ENCODE assay signal across 10 cellular contexts in the genomic region with DNA sequence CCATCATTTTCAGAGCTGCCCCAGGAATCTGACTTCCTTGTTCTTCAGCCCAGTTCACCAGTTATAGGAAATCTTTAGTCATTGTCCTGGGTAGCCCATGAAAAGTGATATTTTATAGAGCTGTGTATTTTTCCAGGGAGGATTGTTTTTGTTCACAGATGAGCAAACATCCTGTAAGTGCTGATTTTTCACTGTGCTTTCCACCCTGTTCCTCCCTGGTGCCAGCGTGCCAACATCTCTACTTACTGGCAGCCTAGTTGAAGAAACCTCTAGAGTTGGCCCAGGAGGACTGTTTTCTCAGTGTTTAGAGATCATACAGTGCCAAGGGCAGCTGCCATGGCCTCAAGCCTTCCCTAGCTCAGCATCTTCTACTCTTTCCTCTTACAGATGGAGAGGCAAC. TPM values are rescaled to one million over a fixed set of nuclear protein-coding genes. Genes with fewer than 3 reads are reported as not detected.
DNase-seq lines count a peak whose midpoint lies in the region; ATAC-seq and TF ChIP-seq lines count a peak whose summit lies in the region.
"Had no signal": no experiment of that assay in that cellular context is flagged by ENCODE, and none has a peak within 500 bp of the region (broad histone marks: within the 10 kb centered on the region; RNA-seq: fewer than 3 reads in every experiment).

No MANE protein-coding gene starts in this region.

- H3K4me1 ChIP-seq in PC-3 (ENCODE audit: insufficient read depth, low read length) (peaks cover 8% of the 10 kb centered on the region), right lobe of liver (peaks cover 0 to 52% (median 21%) of the 10 kb centered on the region in 4 donors), stomach (peaks cover 7 to 42% (median 25%) of the 10 kb centered on the region in 4 donors)
- H3K4me1 ChIP-seq: Caco-2 had no signal

- H3F3A ChIP-seq in PC-3 (ENCODE audit: low read length, unreplicated experiment) = no peaks in the 10 kb centered on the region

- H3K27me3 ChIP-seq in PC-3 (ENCODE audit: low read length) (no peaks in the 10 kb centered on the region), right lobe of liver (no peaks in the 10 kb centered on the region), stomach (no peaks in the 10 kb centered on the region)

- no peaks in the 10 kb centered on the region for H3K79me2 ChIP-seq in PC-3 (ENCODE audit: low read length)

- peaks cover 30% of the 10 kb centered on the region for H3K4me1 Mint-ChIP-seq in activated T-helper 2 cell treated with anti-CD3 and anti-CD28 coated beads, Interferon-gamma antibody, Interleukin-2, Interleukin-4, amounts not matched to agents 10 μg/mL and 5 μg/mL and 100 μg/mL, durations not matched to agents 14 hours and 24 hours and 36 hours (ENCODE audit: low read depth)

- ATAC-seq in PC-3 (peak; percentile 65), right lobe of liver (peak; percentile 56 to 70 (median 64)), HG02623 (IDR thresholded peaks at IDR 0.05; ENCODE audit: unreplicated experiment) (no peak), GM21390 (IDR thresholded peaks at IDR 0.05; ENCODE audit: unreplicated experiment) (no peak)

- no peak overlapping the region for H3K9ac ChIP-seq in PC-3 (ENCODE audit: low read length)

- 30% methylated on average over 1 of the region's 1 CpG for WGBS in right lobe of liver (ENCODE audit: insufficient coverage, low coverage, low lambda C conversion rate, missing lambda C conversion rate)
- WGBS in stomach, 5 donors = 19 to 51% (median 33%) methylated on average over 1 of the region's 1 CpG

- TF ChIP-seq EP300 in stomach (IDR thresholded peaks at IDR 0.05) = no peak

- no peak overlapping the region for H2AFZ ChIP-seq in PC-3 (ENCODE audit: low read length)

- H3K36me3 ChIP-seq in PC-3 (ENCODE audit: low read depth, low read length) (no peaks in the 10 kb centered on the region), right lobe of liver (peaks cover 0 to 3% (median 0%) of the 10 kb centered on the region in 4 donors), stomach (peaks cover 0 to 8% (median 2%) of the 10 kb centered on the region in 4 donors)

- intact Hi-C loops in PC-3 (cut with micrococcal nuclease) (no loop called here), right lobe of liver (cut with DNase I) (loop anchor here in 1 of 2 donors (10.0 kb wide), 1 partner anchor 73 kb away; no protein-coding TSS in a partner anchor), stomach (cut with DNase I; ENCODE audit: low total_unique reads) (no loop called here)
- intact Hi-C loops in activated T-helper 2 cell treated with anti-CD3 and anti-CD28 coated beads, Interferon-gamma antibody, Interleukin-2, Interleukin-4, amounts not matched to agents 10 μg/mL and 5 μg/mL and 100 μg/mL, durations not matched to agents 14 hours and 24 hours and 36 hours (cut with micrococcal nuclease) = no loop called here

- TF ChIP-seq POLR2A in right lobe of liver (IDR thresholded peaks at IDR 0.05) (peak; percentile 12), stomach (IDR thresholded peaks at IDR 0.05) (no peak)

- CTCF ChIA-PET in PC-3 (lab: Charles Lee) = no interaction called here

- no peaks in the 10 kb centered on the region for H3K9me3 Mint-ChIP-seq in activated T-helper 2 cell treated with anti-CD3 and anti-CD28 coated beads, Interferon-gamma antibody, Interleukin-2, Interleukin-4, amounts not matched to agents 10 μg/mL and 5 μg/mL and 100 μg/mL, durations not matched to agents 14 hours and 24 hours and 36 hours
- H3K9me3 Mint-ChIP-seq: IgD-negative memory B cell had no signal

- peaks cover 82% of the 10 kb centered on the region for H3K36me3 Mint-ChIP-seq in activated T-helper 2 cell treated with anti-CD3 and anti-CD28 coated beads, Interferon-gamma antibody, Interleukin-2, Interleukin-4, amounts not matched to agents 10 μg/mL and 5 μg/mL and 100 μg/mL, durations not matched to agents 14 hours and 24 hours and 36 hours (ENCODE audit: low read depth)

- H3K27me3 Mint-ChIP-seq in activated T-helper 2 cell treated with anti-CD3 and anti-CD28 coated beads, Interferon-gamma antibody, Interleukin-2, Interleukin-4, amounts not matched to agents 10 μg/mL and 5 μg/mL and 100 μg/mL, durations not matched to agents 14 hours and 24 hours and 36 hours (ENCODE audit: low read depth) = no peaks in the 10 kb centered on the region
- H3K27me3 Mint-ChIP-seq: IgD-negative memory B cell had no signal

- H3K4me3 Mint-ChIP-seq in activated T-helper 2 cell treated with anti-CD3 and anti-CD28 coated beads, Interferon-gamma antibody, Interleukin-2, Interleukin-4, amounts not matched to agents 10 μg/mL and 5 μg/mL and 100 μg/mL, durations not matched to agents 14 hours and 24 hours and 36 hours (ENCODE audit: low read depth) = no peak overlapping the region
- H3K4me3 Mint-ChIP-seq: IgD-negative memory B cell had no signal

- H3K27ac ChIP-seq in PC-3 (ENCODE audit: low read length) (no peak overlapping the region), cingulate gyrus (ENCODE audit: low read depth, low read length) (peak overlapping the region; percentile 35), right lobe of liver (peak overlapping the region; percentile 72 to 78 (median 73)), stomach (peak overlapping the region in 3 of 5 donors; percentile 56 to 79 (median 61))

- DNase-seq in PC-3 (peak; percentile 29), right lobe of liver (peak; percentile 63 to 75 (median 72)), stomach (peak; percentile 75)
- no peak for DNase-seq in activated T-helper 2 cell treated with anti-CD3 and anti-CD28 coated beads, Interferon-gamma antibody, Interleukin-2, Interleukin-4, amounts not matched to agents 10 μg/mL and 5 μg/mL and 100 μg/mL, durations not matched to agents 14 hours and 24 hours and 36 hours (ENCODE audit: low spot score)
- DNase-seq: Caco-2, NCI-H1694 treated with DMSO at 0.1 percent for 48 hours had no signal

- H3K4me2 ChIP-seq in PC-3 (ENCODE audit: low read length) = no peak overlapping the region

- no peaks in the 10 kb centered on the region for H3K9me2 ChIP-seq in PC-3 (replicated peaks; ENCODE audit: low read length)

- H3K27ac Mint-ChIP-seq in activated T-helper 2 cell treated with anti-CD3 and anti-CD28 coated beads, Interferon-gamma antibody, Interleukin-2, Interleukin-4, amounts not matched to agents 10 μg/mL and 5 μg/mL and 100 μg/mL, durations not matched to agents 14 hours and 24 hours and 36 hours = no peak overlapping the region

- H3K4me3 ChIP-seq in PC-3 (ENCODE audit: low read length) (no peak overlapping the region), right lobe of liver (no peak overlapping the region), stomach (no peak overlapping the region)

- no peaks in the 10 kb centered on the region for H3K9me3 ChIP-seq in PC-3 (ENCODE audit: low read length)
- no peaks in the 10 kb centered on the region for H3K9me3 ChIP-seq in right lobe of liver
- no peaks in the 10 kb centered on the region for H3K9me3 ChIP-seq in stomach
- H3K9me3 ChIP-seq: Caco-2 had no signal

- no TSS peak for BruUV-seq in PC-3 (replicated peaks; lab: Mats Ljungman, UMichigan)

- POLR2A ChIA-PET in PC-3 (lab: Charles Lee; ENCODE audit: unreplicated experiment) = no interaction called here

- H4K20me1 ChIP-seq in PC-3 (ENCODE audit: low read length) = no peaks in the 10 kb centered on the region

- no peak for TF ChIP-seq CTCF in PC-3 (conservative IDR thresholded peaks at IDR 0.05; ENCODE audit: low read depth, low read length)
- no peak for TF ChIP-seq CTCF in right lobe of liver (IDR thresholded peaks at IDR 0.05)
- TF ChIP-seq CTCF in stomach (IDR thresholded peaks at IDR 0.05) = no peak

RNA-seq across cellular contexts. Expression of a gene that starts 41.3 kb away (rescaled TPM):
- total RNA-seq in PC-3 (2014; rRNA removed) (8.6 and 9.4 TPM in 2 replicates), right lobe of liver (100 to 1,000 TPM; 389 to 574 (median 483) TPM), stomach (10 to 100 TPM in 4 of 5 donors, 1 to 10 TPM in 1; 3.8 to 31.0 (median 18.1) TPM)
- polyA plus RNA-seq in stomach = 1 to 10 TPM; 4.1 to 9.7 (median 4.6) TPM
- 78.1 and 85.9 TPM in 2 replicates for total RNA-seq in activated T-helper 2 cell treated with anti-CD3 and anti-CD28 coated beads, Interferon-gamma antibody, Interleukin-2, Interleukin-4, amounts not matched to agents 10 μg/mL and 5 μg/mL and 100 μg/mL, durations not matched to agents 14 hours and 24 hours and 36 hours

Comparison
In these comparisons a context has a peak if more than half of its experiments do, and no peak if none do; other contexts are left out.
1. ATAC-seq: peak in PC-3 (single experiment) and right lobe of liver (4 of 4); none in HG02623 (single experiment) and GM21390 (single experiment).